10 cellular contexts compared by ENCODE assay signal in genomic region chr18:56257215-56257614, GRCh38.
DNase-seq lines count a peak whose midpoint lies in the region; ATAC-seq and TF ChIP-seq lines count a peak whose summit lies in the region.
"Had no signal": no experiment of that assay in that cellular context is flagged by ENCODE, and none has a peak within 500 bp of the region (broad histone marks: within the 10 kb centered on the region; RNA-seq: fewer than 3 reads in every experiment).

No MANE protein-coding gene starts in this region.

- H3K27ac Mint-ChIP-seq in IgD-negative memory B cell (no peak overlapping the region), type B pancreatic cell (no peak overlapping the region), H9 (peak overlapping the region in 1 of 3 experiments; percentile 4; a peak in 1 of 7 replicates)

- no peak overlapping the region for H3K14ac ChIP-seq in H9 (ENCODE audit: insufficient read depth, low read length)

- no peak overlapping the region for H3K4me2 ChIP-seq in H9 (ENCODE audit: insufficient read depth, insufficient read length, low read length)

- H3K27me3 ChIP-seq in H9 (ENCODE audit: insufficient read depth, low read length), result no peaks in the 10 kb centered on the region

- ATAC-seq in GM21529 (IDR thresholded peaks at IDR 0.05; ENCODE audit: unreplicated experiment), result peak; percentile 97

- no peak overlapping the region for H3T11ph ChIP-seq in H9 (ENCODE audit: low read length)

- no CpG with 5 or more reads among the region's 5 CpGs for WGBS in H9 (ENCODE audit: extremely low coverage, insufficient read length, low lambda C conversion rate)

- no peaks in the 10 kb centered on the region for H3K4me1 ChIP-seq in H9 (ENCODE audit: insufficient read depth, low read length)

- H3K23ac ChIP-seq in H9 (ENCODE audit: insufficient read length, low read depth, low read length), result no peak overlapping the region

- no peak overlapping the region for H2BK12ac ChIP-seq in H9 (ENCODE audit: insufficient read length, low read depth, low read length)

- TF ChIP-seq CTCF in type B pancreatic cell (conservative IDR thresholded peaks at IDR 0.05) (no peak), H9 (conservative IDR thresholded peaks at IDR 0.05) (no peak)

- H2BK5ac ChIP-seq in H9 (ENCODE audit: insufficient read length, low read length), result no peak overlapping the region

- H3K9ac ChIP-seq in H9 (ENCODE audit: extremely low read depth, insufficient read length, low read length), result no peak overlapping the region

- peak; percentile 43 for DNase-seq in Daoy (ENCODE audit: low read depth)
- DNase-seq in fibroblast of peridontal ligament (ENCODE audit: extremely low read depth), result peak; percentile 81
- DNase-seq in type B pancreatic cell (ENCODE audit: extremely low spot score, unreplicated experiment), result no peak
- DNase-seq in dermis blood vessel endothelial cell, result no peak
- DNase-seq in stimulated activated CD4-positive, alpha-beta T cell treated with anti-CD3 and anti-CD28 coated beads, Interleukin-4, amount 100 ng/mL, for 24 hours, result no peak
- DNase-seq in H9, result no peak
- DNase-seq: effector CD4-positive, alpha-beta T cell; stimulated activated CD4-positive, alpha-beta T cell treated with anti-CD3 and anti-CD28 coated beads, Interleukin-15, amount 100 ng/mL, for 24 hours had no signal

- H3K27ac ChIP-seq in H9 (ENCODE audit: insufficient read length, low read depth, low read length), result no peak overlapping the region

- H3K9me3 Mint-ChIP-seq in IgD-negative memory B cell, result no peaks in the 10 kb centered on the region
- H3K9me3 Mint-ChIP-seq in type B pancreatic cell, result peaks cover 11% of the 10 kb centered on the region
- 0 out of 5 replicates have a peak, but pooled peaks cover 0 to 3% of the 10 kb centered on the region in 2 experiments for H3K9me3 Mint-ChIP-seq in H9

- H3K4me1 Mint-ChIP-seq in IgD-negative memory B cell (peaks cover 9 to 21% (median 15%) of the 10 kb centered on the region in 3 donors), type B pancreatic cell (ENCODE audit: unreplicated experiment) (peaks cover 7% of the 10 kb centered on the region), H9 (peaks cover 4 to 6% of the 10 kb centered on the region in 2 experiments; a peak in 3 of 4 replicates)

- no peak overlapping the region for H3K18ac ChIP-seq in H9 (ENCODE audit: insufficient read length, low read depth, low read length)

- H3K56ac ChIP-seq in H9 (ENCODE audit: insufficient read length, low read depth, low read length), result no peak overlapping the region

- H3K4me3 Mint-ChIP-seq in IgD-negative memory B cell (peak overlapping the region; percentile 5 to 69 (median 19)), type B pancreatic cell (no peak overlapping the region), H9 (no peak overlapping the region)

- H2AFZ ChIP-seq in H9 (ENCODE audit: low read length), result no peak overlapping the region

- no peak overlapping the region for H4K8ac ChIP-seq in H9 (replicated peaks; ENCODE audit: insufficient read length, low read depth, low read length)

- H4K20me1 ChIP-seq in H9 (ENCODE audit: control insufficient read depth, insufficient read depth, insufficient read length), result no peaks in the 10 kb centered on the region

- H4K5ac ChIP-seq in H9 (ENCODE audit: insufficient read length, low read depth, low read length), result no peak overlapping the region

- no peaks in the 10 kb centered on the region for H3K79me1 ChIP-seq in H9 (ENCODE audit: insufficient read depth, low read depth, low read length, poor library complexity, severe bottlenecking)

- no peak overlapping the region for H2BK20ac ChIP-seq in H9 (ENCODE audit: low read depth, low read length, poor library complexity, severe bottlenecking)

- H3K79me2 ChIP-seq in H9 (ENCODE audit: insufficient read depth, low read length), result no peaks in the 10 kb centered on the region

- no peak overlapping the region for H2BK120ac ChIP-seq in H9 (ENCODE audit: low read depth, low read length, poor library complexity, severe bottlenecking)

- H3K27me3 Mint-ChIP-seq in IgD-negative memory B cell, result no peaks in the 10 kb centered on the region
- no peaks in the 10 kb centered on the region for H3K27me3 Mint-ChIP-seq in type B pancreatic cell
- no peaks in the 10 kb centered on the region for H3K27me3 Mint-ChIP-seq in H9 (ENCODE audit: low read depth)

- H3K23me2 ChIP-seq in H9 (ENCODE audit: insufficient read length, low read depth, low read length, poor library complexity, severe bottlenecking), result no peaks in the 10 kb centered on the region

- H4K91ac ChIP-seq in H9 (ENCODE audit: insufficient read length, low read depth, low read length), result no peak overlapping the region

- no peak overlapping the region for H2BK15ac ChIP-seq in H9 (ENCODE audit: low read depth, low read length)

- H2AK5ac ChIP-seq in H9 (ENCODE audit: insufficient read length, low read length), result no peak overlapping the region

- peaks cover 2% of the 10 kb centered on the region for H3K36me3 Mint-ChIP-seq in IgD-negative memory B cell
- H3K36me3 Mint-ChIP-seq in type B pancreatic cell, result peaks cover 3% of the 10 kb centered on the region
- H3K36me3 Mint-ChIP-seq in H9 (ENCODE audit: insufficient read depth in 1 of 3, low read depth in 3 of 3), result peaks cover 0 to 5% (median 3%) of the 10 kb centered on the region in 3 experiments; a peak in 2 of 7 replicates

- H3K9me3 ChIP-seq in H9 (ENCODE audit: control insufficient read depth, low read depth, low read length), result no peaks in the 10 kb centered on the region

- H3K4ac ChIP-seq in H9 (ENCODE audit: low read depth, low read length), result no peak overlapping the region

Comparison
In these comparisons a context has a peak if more than half of its experiments do, and no peak if none do; other contexts are left out.
1. DNase-seq: peak in Daoy (single experiment) and fibroblast of peridontal ligament (single experiment); none in type B pancreatic cell (single experiment), dermis blood vessel endothelial cell (single experiment), stimulated activated CD4-positive, alpha-beta T cell treated with anti-CD3 and anti-CD28 coated beads, Interleukin-4, amount 100 ng/mL, for 24 hours (single experiment) and H9 (single experiment).
2. H3K4me3 Mint-ChIP-seq: peak in IgD-negative memory B cell (4 of 4); none in type B pancreatic cell (single experiment) and H9 (0 of 2).